Comparison of ENCODE assay signal across 1 cellular context in genomic region chr3:72338942-72339749, GRCh38.
TF ChIP-seq lines count a peak whose summit lies in the region.

No MANE protein-coding gene starts in this region.

TF ChIP-seq in K562, 482 proteins besides CTCF, POLR2A, EP300 and RAD21 (continued from another document and continues in another):
- TF ChIP-seq, protein P1, sequence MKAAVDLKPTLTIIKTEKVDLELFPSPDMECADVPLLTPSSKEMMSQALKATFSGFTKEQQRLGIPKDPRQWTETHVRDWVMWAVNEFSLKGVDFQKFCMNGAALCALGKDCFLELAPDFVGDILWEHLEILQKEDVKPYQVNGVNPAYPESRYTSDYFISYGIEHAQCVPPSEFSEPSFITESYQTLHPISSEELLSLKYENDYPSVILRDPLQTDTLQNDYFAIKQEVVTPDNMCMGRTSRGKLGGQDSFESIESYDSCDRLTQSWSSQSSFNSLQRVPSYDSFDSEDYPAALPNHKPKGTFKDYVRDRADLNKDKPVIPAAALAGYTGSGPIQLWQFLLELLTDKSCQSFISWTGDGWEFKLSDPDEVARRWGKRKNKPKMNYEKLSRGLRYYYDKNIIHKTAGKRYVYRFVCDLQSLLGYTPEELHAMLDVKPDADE (conservative IDR thresholded peaks at IDR 0.05; ENCODE audit: control insufficient read depth, low read depth, low read length), result no peak
- TF ChIP-seq CHAMP1 (IDR thresholded peaks at IDR 0.05) (no peak), MYBL2 (IDR thresholded peaks at IDR 0.05; ENCODE audit: low read depth) (no peak), MYBL2 (CRISPR knock-in tag; IDR thresholded peaks at IDR 0.05; ENCODE audit: borderline replicate concordance) (no peak), DMBX1 (CRISPR knock-in tag; IDR thresholded peaks at IDR 0.05; ENCODE audit: borderline replicate concordance) (no peak), MTA3 (IDR thresholded peaks at IDR 0.05; ENCODE audit: borderline replicate concordance) (no peak), HNRNPLL (IDR thresholded peaks at IDR 0.05; ENCODE audit: low read depth, low read length, poor library complexity, severe bottlenecking) (no peak), SIRT6 (IDR thresholded peaks at IDR 0.05; ENCODE audit: low read depth, low read length) (no peak), HEY1 (CRISPR knock-in tag; IDR thresholded peaks at IDR 0.05; ENCODE audit: borderline replicate concordance) (no peak), CTBP1 (IDR thresholded peaks at IDR 0.05; ENCODE audit: borderline replicate concordance) (peak; percentile 22; the same call in 1 of the 2 replicates), HMBOX1 (IDR thresholded peaks at IDR 0.05) (peak; percentile 97), KDM2B (CRISPR knock-in tag; IDR thresholded peaks at IDR 0.05) (no peak), MTA2 (IDR thresholded peaks at IDR 0.05; ENCODE audit: low read depth) (no peak), ZNF217 (CRISPR knock-in tag; IDR thresholded peaks at IDR 0.05) (no peak), ELF1 (tag; IDR thresholded peaks at IDR 0.05) (no peak), NELFE (IDR thresholded peaks at IDR 0.05; ENCODE audit: insufficient read depth, insufficient read length) (no peak), YY1 (IDR thresholded peaks at IDR 0.05; ENCODE audit: borderline replicate concordance in 1 of 3, control insufficient read depth in 1 of 3, extremely low read depth in 1 of 3, insufficient read depth in 3 of 3, insufficient read length in 1 of 3, insufficient replicate concordance in 2 of 3, low read depth in 1 of 3, low read length in 2 of 3) (peak; percentile 24 to 79 (median 41)), ZKSCAN3 (CRISPR knock-in tag; IDR thresholded peaks at IDR 0.05) (no peak), FOSL1 (tag; conservative IDR thresholded peaks at IDR 0.05) (peak; percentile 93), MLX (CRISPR knock-in tag; conservative IDR thresholded peaks at IDR 0.05) (no peak), RBM14 (IDR thresholded peaks at IDR 0.05; ENCODE audit: borderline replicate concordance, insufficient read depth, low read depth, low read length) (no peak), ZFP36 (IDR thresholded peaks at IDR 0.05; ENCODE audit: low read depth, low read length, partially characterized antibody) (peak; percentile 25), TAL1 (IDR thresholded peaks at IDR 0.05) (no peak), KDM1A (IDR thresholded peaks at IDR 0.05) (peak; percentile 89 to 90), ZFP91 (CRISPR knock-in tag; IDR thresholded peaks at IDR 0.05) (no peak), CREM (IDR thresholded peaks at IDR 0.05; ENCODE audit: low read depth) (peak; percentile 59), NBN (IDR thresholded peaks at IDR 0.05; ENCODE audit: low read depth) (no peak), GATAD2A (IDR thresholded peaks at IDR 0.05) (no peak), ZNF717 (CRISPR knock-in tag; IDR thresholded peaks at IDR 0.05) (no peak), ZNF583 (CRISPR knock-in tag; IDR thresholded peaks at IDR 0.05) (no peak), ATF1 (CRISPR knock-in tag; IDR thresholded peaks at IDR 0.05) (no peak), ATF1 (tag; IDR thresholded peaks at IDR 0.05) (peak; percentile 69), ZNF175 (CRISPR knock-in tag; IDR thresholded peaks at IDR 0.05; ENCODE audit: low read depth) (peak; percentile 63; the same call in 1 of the 2 replicates), ZBED1 (IDR thresholded peaks at IDR 0.05) (no peak), JUN (IDR thresholded peaks at IDR 0.05; ENCODE audit: borderline replicate concordance, low read depth, low read length) (peak; percentile 80), JUN (CRISPR knock-in tag; IDR thresholded peaks at IDR 0.05; ENCODE audit: borderline replicate concordance) (no peak), RBFOX2 (IDR thresholded peaks at IDR 0.05; ENCODE audit: low read depth, low read length) (0 out of 2 replicates have a peak, but pooled peaks have one; percentile 28), MAFF (IDR thresholded peaks at IDR 0.05; ENCODE audit: low read length) (no peak)
- TF ChIP-seq, protein P2, sequence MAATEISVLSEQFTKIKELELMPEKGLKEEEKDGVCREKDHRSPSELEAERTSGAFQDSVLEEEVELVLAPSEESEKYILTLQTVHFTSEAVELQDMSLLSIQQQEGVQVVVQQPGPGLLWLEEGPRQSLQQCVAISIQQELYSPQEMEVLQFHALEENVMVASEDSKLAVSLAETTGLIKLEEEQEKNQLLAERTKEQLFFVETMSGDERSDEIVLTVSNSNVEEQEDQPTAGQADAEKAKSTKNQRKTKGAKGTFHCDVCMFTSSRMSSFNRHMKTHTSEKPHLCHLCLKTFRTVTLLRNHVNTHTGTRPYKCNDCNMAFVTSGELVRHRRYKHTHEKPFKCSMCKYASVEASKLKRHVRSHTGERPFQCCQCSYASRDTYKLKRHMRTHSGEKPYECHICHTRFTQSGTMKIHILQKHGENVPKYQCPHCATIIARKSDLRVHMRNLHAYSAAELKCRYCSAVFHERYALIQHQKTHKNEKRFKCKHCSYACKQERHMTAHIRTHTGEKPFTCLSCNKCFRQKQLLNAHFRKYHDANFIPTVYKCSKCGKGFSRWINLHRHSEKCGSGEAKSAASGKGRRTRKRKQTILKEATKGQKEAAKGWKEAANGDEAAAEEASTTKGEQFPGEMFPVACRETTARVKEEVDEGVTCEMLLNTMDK (IDR thresholded peaks at IDR 0.05; ENCODE audit: borderline replicate concordance, insufficient read depth, low read depth, low read length, poor library complexity, severe bottlenecking), result no peak
- TF ChIP-seq, protein P3, sequence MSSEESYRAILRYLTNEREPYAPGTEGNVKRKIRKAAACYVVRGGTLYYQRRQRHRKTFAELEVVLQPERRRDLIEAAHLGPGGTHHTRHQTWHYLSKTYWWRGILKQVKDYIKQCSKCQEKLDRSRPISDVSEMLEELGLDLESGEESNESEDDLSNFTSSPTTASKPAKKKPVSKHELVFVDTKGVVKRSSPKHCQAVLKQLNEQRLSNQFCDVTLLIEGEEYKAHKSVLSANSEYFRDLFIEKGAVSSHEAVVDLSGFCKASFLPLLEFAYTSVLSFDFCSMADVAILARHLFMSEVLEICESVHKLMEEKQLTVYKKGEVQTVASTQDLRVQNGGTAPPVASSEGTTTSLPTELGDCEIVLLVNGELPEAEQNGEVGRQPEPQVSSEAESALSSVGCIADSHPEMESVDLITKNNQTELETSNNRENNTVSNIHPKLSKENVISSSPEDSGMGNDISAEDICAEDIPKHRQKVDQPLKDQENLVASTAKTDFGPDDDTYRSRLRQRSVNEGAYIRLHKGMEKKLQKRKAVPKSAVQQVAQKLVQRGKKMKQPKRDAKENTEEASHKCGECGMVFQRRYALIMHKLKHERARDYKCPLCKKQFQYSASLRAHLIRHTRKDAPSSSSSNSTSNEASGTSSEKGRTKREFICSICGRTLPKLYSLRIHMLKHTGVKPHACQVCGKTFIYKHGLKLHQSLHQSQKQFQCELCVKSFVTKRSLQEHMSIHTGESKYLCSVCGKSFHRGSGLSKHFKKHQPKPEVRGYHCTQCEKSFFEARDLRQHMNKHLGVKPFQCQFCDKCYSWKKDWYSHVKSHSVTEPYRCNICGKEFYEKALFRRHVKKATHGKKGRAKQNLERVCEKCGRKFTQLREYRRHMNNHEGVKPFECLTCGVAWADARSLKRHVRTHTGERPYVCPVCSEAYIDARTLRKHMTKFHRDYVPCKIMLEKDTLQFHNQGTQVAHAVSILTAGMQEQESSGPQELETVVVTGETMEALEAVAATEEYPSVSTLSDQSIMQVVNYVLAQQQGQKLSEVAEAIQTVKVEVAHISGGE (CRISPR knock-in tag; IDR thresholded peaks at IDR 0.05), result no peak
- TF ChIP-seq, protein P4, sequence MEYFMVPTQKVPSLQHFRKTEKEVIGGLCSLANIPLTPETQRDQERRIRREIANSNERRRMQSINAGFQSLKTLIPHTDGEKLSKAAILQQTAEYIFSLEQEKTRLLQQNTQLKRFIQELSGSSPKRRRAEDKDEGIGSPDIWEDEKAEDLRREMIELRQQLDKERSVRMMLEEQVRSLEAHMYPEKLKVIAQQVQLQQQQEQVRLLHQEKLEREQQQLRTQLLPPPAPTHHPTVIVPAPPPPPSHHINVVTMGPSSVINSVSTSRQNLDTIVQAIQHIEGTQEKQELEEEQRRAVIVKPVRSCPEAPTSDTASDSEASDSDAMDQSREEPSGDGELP (CRISPR knock-in tag; IDR thresholded peaks at IDR 0.05; ENCODE audit: borderline replicate concordance), result peak; percentile 98
